Comparison of ENCODE assay signal across 1 cellular context in genomic region chr2:58240938-58241755, GRCh38.
TF ChIP-seq lines count a peak whose summit lies in the region.

Gene FANCL, minus strand, starts transcription at chr2:58241325. Its CDS starts 12 bp downstream, at chr2:58241313.

TF ChIP-seq in K562, 482 proteins besides CTCF, POLR2A, EP300 and RAD21 (continued from another document):
- TF ChIP-seq MAFG (tag; conservative IDR thresholded peaks at IDR 0.05), result no peak
- 0 out of 2 replicates have a peak, but pooled peaks have one; percentile 52 for TF ChIP-seq ZNF12 (CRISPR knock-in tag; IDR thresholded peaks at IDR 0.05)
- TF ChIP-seq CHCHD3 (CRISPR knock-in tag; IDR thresholded peaks at IDR 0.05), result no peak
- TF ChIP-seq ZNF41 (CRISPR knock-in tag; conservative IDR thresholded peaks at IDR 0.05), result no peak
- TF ChIP-seq HINFP (tag; conservative IDR thresholded peaks at IDR 0.05; ENCODE audit: low read depth), result no peak
- TF ChIP-seq ZNF134 (CRISPR knock-in tag; conservative IDR thresholded peaks at IDR 0.05), result no peak
- TF ChIP-seq MBD1 (CRISPR knock-in tag; IDR thresholded peaks at IDR 0.05), result no peak
- peak; percentile 71 for TF ChIP-seq TBP (optimal IDR thresholded peaks at IDR 0.05; ENCODE audit: low read depth, low read length)
- no peak for TF ChIP-seq HNRNPUL1 (IDR thresholded peaks at IDR 0.05; ENCODE audit: low read length)
- no peak for TF ChIP-seq WHSC1 (IDR thresholded peaks at IDR 0.05; ENCODE audit: low read length)
- TF ChIP-seq MLX (CRISPR knock-in tag; conservative IDR thresholded peaks at IDR 0.05), result no peak
- TF ChIP-seq KDM5B (IDR thresholded peaks at IDR 0.05; ENCODE audit: insufficient replicate concordance, low read depth, low read length), result peak; percentile 92
- TF ChIP-seq SFPQ (IDR thresholded peaks at IDR 0.05; ENCODE audit: low read depth, low read length), result no peak
- TF ChIP-seq E2F6 (IDR thresholded peaks at IDR 0.05; ENCODE audit: borderline replicate concordance in 1 of 2, extremely low read depth in 1 of 2, insufficient read depth in 1 of 2, insufficient read length in 1 of 2, low read depth in 1 of 2, low read length in 1 of 2, poor library complexity in 1 of 2, severe bottlenecking in 1 of 2), result peak; percentile 99
- no peak for TF ChIP-seq ATF2 (CRISPR knock-in tag; IDR thresholded peaks at IDR 0.05)
- no peak for TF ChIP-seq CHD2 (IDR thresholded peaks at IDR 0.05; ENCODE audit: low read depth, low read length)
- TF ChIP-seq SIX5 (IDR thresholded peaks at IDR 0.05; ENCODE audit: borderline replicate concordance in 1 of 2, insufficient read depth in 1 of 2, low read depth in 1 of 2, low read length in 2 of 2), result no peak
- TF ChIP-seq ZNF57 (CRISPR knock-in tag; IDR thresholded peaks at IDR 0.05), result no peak
- TF ChIP-seq PRPF4 (IDR thresholded peaks at IDR 0.05; ENCODE audit: insufficient read depth, low read depth, low read length, poor library complexity, severe bottlenecking), result no peak
- TF ChIP-seq BDP1 (IDR thresholded peaks at IDR 0.05; ENCODE audit: insufficient read depth, insufficient read length), result no peak
- TF ChIP-seq HMG20B (CRISPR knock-in tag; IDR thresholded peaks at IDR 0.05), result no peak
- no peak for TF ChIP-seq GTF2F1 (IDR thresholded peaks at IDR 0.05; ENCODE audit: low read depth, low read length)
- TF ChIP-seq THRAP3 (IDR thresholded peaks at IDR 0.05; ENCODE audit: borderline replicate concordance), result no peak
- TF ChIP-seq ZNF140 (CRISPR knock-in tag; IDR thresholded peaks at IDR 0.05), result no peak
- TF ChIP-seq ZNF696 (CRISPR knock-in tag; conservative IDR thresholded peaks at IDR 0.05), result no peak
- TF ChIP-seq FOXP4 (CRISPR knock-in tag; IDR thresholded peaks at IDR 0.05; ENCODE audit: borderline replicate concordance), result 0 out of 2 replicates have a peak, but pooled peaks have one; percentile 56
- TF ChIP-seq ZNF24 (IDR thresholded peaks at IDR 0.05), result 0 out of 2 replicates have a peak, but pooled peaks have one; percentile 25
- TF ChIP-seq FUS (optimal IDR thresholded peaks at IDR 0.05; ENCODE audit: low read depth, low read length), result no peak
- no peak for TF ChIP-seq TCFL5 (CRISPR knock-in tag; conservative IDR thresholded peaks at IDR 0.05)
- TF ChIP-seq RCOR1 (IDR thresholded peaks at IDR 0.05; ENCODE audit: borderline replicate concordance in 1 of 2, low read depth in 2 of 2, low read length in 2 of 2), result peak in 1 of 2 experiments; percentile 76; a peak in 2 of 4 replicates
- no peak for TF ChIP-seq PTTG1 (tag; IDR thresholded peaks at IDR 0.05; ENCODE audit: low read depth)
- TF ChIP-seq XRCC5 (IDR thresholded peaks at IDR 0.05; ENCODE audit: low read depth, low read length), result no peak
- TF ChIP-seq ELF4 (CRISPR knock-in tag; IDR thresholded peaks at IDR 0.05), result no peak
